Comparison of ENCODE assay signal across 10 cellular contexts in the genomic region with DNA sequence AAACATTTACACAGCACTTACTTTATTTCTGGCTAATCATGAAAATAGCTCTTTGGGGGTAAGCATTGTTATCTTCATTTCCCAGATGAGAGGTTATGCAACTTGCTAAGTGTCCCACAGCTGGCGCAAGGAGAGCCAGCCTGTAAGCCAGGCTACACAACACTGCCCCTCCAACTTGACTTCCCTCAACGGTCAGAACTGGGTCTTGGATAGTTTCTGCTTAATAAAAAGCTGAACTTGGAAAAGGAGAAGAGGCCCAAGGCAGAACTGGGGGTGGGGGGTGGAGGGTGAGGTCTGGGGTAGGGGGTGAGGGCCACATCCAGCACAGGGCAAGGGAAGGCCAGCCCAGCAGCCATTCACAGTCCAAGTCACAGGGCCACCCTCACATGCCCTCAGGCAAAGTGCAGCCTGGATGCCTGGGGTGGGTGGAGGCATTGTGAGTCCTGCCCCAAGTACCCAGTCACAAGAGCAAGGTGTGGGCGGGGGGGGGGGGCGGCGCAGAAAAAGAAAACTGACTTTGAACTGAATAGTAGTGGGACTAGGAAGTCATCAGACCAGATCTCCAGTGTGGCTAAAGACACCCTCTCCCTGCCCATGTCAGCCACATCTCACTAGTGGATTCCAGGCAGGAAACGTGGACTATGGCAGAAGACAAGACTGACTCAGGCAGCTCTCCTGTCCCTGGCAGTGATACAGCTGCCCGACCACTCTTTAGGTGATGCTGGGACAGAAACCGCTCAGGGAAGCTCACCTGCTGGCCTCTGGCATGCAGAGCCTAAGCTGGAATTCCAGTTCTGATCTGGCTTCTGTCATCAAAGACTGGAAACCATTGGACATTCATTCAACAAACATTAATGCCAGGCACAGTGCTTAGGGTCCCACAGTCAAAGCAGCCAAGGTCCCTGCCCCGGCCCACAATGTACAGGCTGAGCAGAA. TPM values are rescaled to one million over a fixed set of nuclear protein-coding genes. Genes with fewer than 3 reads are reported as not detected.
DNase-seq lines count a peak whose midpoint lies in the region; ATAC-seq and TF ChIP-seq lines count a peak whose summit lies in the region.
"Had no signal": no experiment of that assay in that cellular context is flagged by ENCODE, and none has a peak within 500 bp of the region (broad histone marks: within the 10 kb centered on the region; RNA-seq: fewer than 3 reads in every experiment).

No MANE protein-coding gene starts in this region.

- peak overlapping the region; percentile 46 for H3K27ac Mint-ChIP-seq in activated T-helper 17 cell treated with anti-CD3 and anti-CD28 coated beads, Interleukin-2, amount 50 U/mL, for 72 hours
- H3K27ac Mint-ChIP-seq in T-helper 2 cell treated with Interferon-gamma antibody and Interleukin-4, amounts not matched to agents 5 μg/mL and 100 μg/mL, for 36 hours: no peak overlapping the region

- H3K4me3 ChIP-seq in thoracic aorta: no peak overlapping the region
- H3K4me3 ChIP-seq: GM12878 had no signal

- H3K27ac ChIP-seq in thoracic aorta: peak overlapping the region; percentile 16 to 53

- no peaks in the 10 kb centered on the region for H3K27me3 ChIP-seq in thoracic aorta (replicated peaks; ENCODE audit: insufficient read depth)

- no peak for ATAC-seq in activated T-helper 17 cell treated with anti-CD3 and anti-CD28 coated beads, Interleukin-2, amount 50 U/mL, for 72 hours (replicated peaks)
- ATAC-seq in left colon (peak; percentile 74), thoracic aorta (ENCODE audit: insufficient number of reproducible peaks, low FRiP score, low read depth) (no peak)
- ATAC-seq: GM12878 had no signal

- no peaks in the 10 kb centered on the region for H3K27me3 Mint-ChIP-seq in activated T-helper 17 cell treated with anti-CD3 and anti-CD28 coated beads, Interleukin-2, amount 50 U/mL, for 72 hours
- no peaks in the 10 kb centered on the region for H3K27me3 Mint-ChIP-seq in T-helper 2 cell treated with Interferon-gamma antibody and Interleukin-4, amounts not matched to agents 5 μg/mL and 100 μg/mL, for 36 hours (ENCODE audit: low read depth)

- intact Hi-C loops in left colon (cut with DNase I, micrococcal nuclease): no loop called here

- H3K9me3 Mint-ChIP-seq in activated T-helper 17 cell treated with anti-CD3 and anti-CD28 coated beads, Interleukin-2, amount 50 U/mL, for 72 hours: no peaks in the 10 kb centered on the region
- no peaks in the 10 kb centered on the region for H3K9me3 Mint-ChIP-seq in T-helper 2 cell treated with Interferon-gamma antibody and Interleukin-4, amounts not matched to agents 5 μg/mL and 100 μg/mL, for 36 hours

- DNase-seq in Kasumi-1 (lab: John Stamatoyannopoulos, UW): peak; percentile 60 to 66
- DNase-seq in left colon: peak in 1 of 2 donors; percentile 72
- no peak for DNase-seq in thoracic aorta (ENCODE audit: low spot score)
- DNase-seq in NCI-H146 treated with DMSO at 0.1 percent for 48 hours (lab: John Stamatoyannopoulos, UW; ENCODE audit: unreplicated experiment): no peak
- DNase-seq in NCI-H748 (lab: John Stamatoyannopoulos, UW; ENCODE audit: unreplicated experiment): no peak
- no peak for DNase-seq in T-helper 2 cell treated with Interferon-gamma antibody and Interleukin-4, amounts not matched to agents 5 μg/mL and 100 μg/mL, for 36 hours (ENCODE audit: low spot score)
- no peak for DNase-seq in activated CD4-positive, CD25-positive, alpha-beta regulatory T cell (lab: John Stamatoyannopoulos, UW)
- DNase-seq: NCI-H1436 had no signal

- no peak overlapping the region for H3K4me3 Mint-ChIP-seq in activated T-helper 17 cell treated with anti-CD3 and anti-CD28 coated beads, Interleukin-2, amount 50 U/mL, for 72 hours
- no peak overlapping the region for H3K4me3 Mint-ChIP-seq in T-helper 2 cell treated with Interferon-gamma antibody and Interleukin-4, amounts not matched to agents 5 μg/mL and 100 μg/mL, for 36 hours

- H3K9me3 ChIP-seq in thoracic aorta: no peaks in the 10 kb centered on the region

- no peak for TF ChIP-seq CTCF in thoracic aorta (IDR thresholded peaks at IDR 0.05)

- peaks cover 48 to 71% of the 10 kb centered on the region in 2 donors for H3K4me1 ChIP-seq in thoracic aorta (ENCODE audit: control insufficient read depth in 1 of 2, low read depth in 2 of 2)

- H3K36me3 Mint-ChIP-seq in activated T-helper 17 cell treated with anti-CD3 and anti-CD28 coated beads, Interleukin-2, amount 50 U/mL, for 72 hours (ENCODE audit: low read depth): peaks cover 35% of the 10 kb centered on the region
- H3K36me3 Mint-ChIP-seq in T-helper 2 cell treated with Interferon-gamma antibody and Interleukin-4, amounts not matched to agents 5 μg/mL and 100 μg/mL, for 36 hours (ENCODE audit: low read depth): peaks cover 17% of the 10 kb centered on the region

- peaks cover 9% of the 10 kb centered on the region for H3K36me3 ChIP-seq in thoracic aorta

- H3K4me1 Mint-ChIP-seq in activated T-helper 17 cell treated with anti-CD3 and anti-CD28 coated beads, Interleukin-2, amount 50 U/mL, for 72 hours: peaks cover 47% of the 10 kb centered on the region
- peaks cover 51% of the 10 kb centered on the region for H3K4me1 Mint-ChIP-seq in T-helper 2 cell treated with Interferon-gamma antibody and Interleukin-4, amounts not matched to agents 5 μg/mL and 100 μg/mL, for 36 hours (ENCODE audit: low read depth)

RNA-seq across cellular contexts. Expression of gene PACSIN2, which starts 52.4 kb away (rescaled TPM):
- 10 to 100 TPM; 22.9 to 26.3 TPM for total RNA-seq in activated T-helper 17 cell treated with anti-CD3 and anti-CD28 coated beads, Interleukin-2, amount 50 U/mL, for 72 hours
- total RNA-seq in left colon (100 to 1,000 TPM; 191 to 219 TPM), thoracic aorta (100 to 1,000 TPM; 135 to 155 TPM)

Comparison
In these comparisons a context has a peak if more than half of its experiments do, and no peak if none do; other contexts are left out.
1. DNase-seq: peak in Kasumi-1 (2 of 2); none in thoracic aorta (single experiment), NCI-H146 treated with DMSO at 0.1 percent for 48 hours (single experiment), NCI-H748 (single experiment), T-helper 2 cell treated with Interferon-gamma antibody and Interleukin-4, amounts not matched to agents 5 μg/mL and 100 μg/mL, for 36 hours (single experiment) and activated CD4-positive, CD25-positive, alpha-beta regulatory T cell (0 of 4).
2. RNA of gene PACSIN2, which starts 52.4 kb away (total RNA-seq): 191 to 219 TPM in left colon and 135 to 155 TPM in thoracic aorta; 22.9 to 26.3 TPM in activated T-helper 17 cell treated with anti-CD3 and anti-CD28 coated beads, Interleukin-2, amount 50 U/mL, for 72 hours; every median in the first group is over 4 times any median in the second.